9 cellular contexts compared by ENCODE assay signal in the genomic region with DNA sequence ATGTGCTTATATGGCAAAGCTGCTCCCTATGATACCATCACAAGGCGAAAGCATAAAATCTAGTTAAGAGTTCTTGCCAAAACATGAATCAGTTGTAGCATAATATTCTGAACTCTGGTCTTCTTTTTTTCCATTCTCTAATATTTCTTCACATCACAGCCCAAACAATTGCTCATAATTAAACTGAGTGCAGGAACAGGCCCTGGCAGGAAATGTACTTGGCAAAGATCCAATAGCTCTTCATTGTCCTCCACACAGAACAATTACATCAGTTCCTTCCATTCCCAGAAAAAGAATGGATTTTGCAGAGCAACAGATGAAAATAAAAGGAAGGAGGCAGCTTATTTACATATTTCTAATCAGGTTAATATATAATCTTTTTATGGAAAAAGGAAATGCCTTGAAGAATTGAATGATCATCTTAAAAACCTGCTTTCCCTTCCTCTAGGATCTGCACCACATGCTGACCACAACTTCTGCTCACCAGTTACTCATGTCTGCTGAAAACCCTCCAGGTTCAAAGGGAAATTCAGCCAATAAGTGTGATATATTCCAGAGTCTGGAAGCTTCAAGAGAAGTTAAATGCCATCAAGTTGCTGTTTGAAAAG.
DNase-seq lines count a peak whose midpoint lies in the region; ATAC-seq and TF ChIP-seq lines count a peak whose summit lies in the region.
"Had no signal": no experiment of that assay in that cellular context is flagged by ENCODE, and none has a peak within 500 bp of the region (broad histone marks: within the 10 kb centered on the region; RNA-seq: fewer than 3 reads in every experiment).

No MANE protein-coding gene starts in this region.

- peaks cover 14% of the 10 kb centered on the region for H3F3A ChIP-seq in PC-3 (ENCODE audit: low read length, unreplicated experiment)

- peak; percentile 73 for DNase-seq in Ammon's horn (ENCODE audit: low spot score)
- peak; percentile 15 for DNase-seq in GM20000 (ENCODE audit: low spot score)
- DNase-seq in HT1080 (ENCODE audit: low read depth) = peak; percentile 92
- DNase-seq in PC-3 = peak; percentile 89
- DNase-seq in epithelial cell of proximal tubule (ENCODE audit: low read depth) = peak; percentile 77
- DNase-seq in omental fat pad (ENCODE audit: low spot score) = no peak
- DNase-seq in effector CD4-positive, alpha-beta T cell = no peak
- no peak for DNase-seq in activated CD8-positive, alpha-beta T cell treated with anti-CD3 and anti-CD28 coated beads, Interleukin-2, amount 10 ng/mL, durations not matched to agents 7 days and 5 days

- no peak overlapping the region for H3K27ac Mint-ChIP-seq in activated CD8-positive, alpha-beta T cell treated with anti-CD3 and anti-CD28 coated beads, Interleukin-2, amount 10 ng/mL, durations not matched to agents 7 days and 5 days

- no peaks in the 10 kb centered on the region for H3K36me3 ChIP-seq in PC-3 (ENCODE audit: low read depth, low read length)

- ATAC-seq in PC-3 (peak; percentile 75), omental fat pad (ENCODE audit: low FRiP score) (peak; percentile 75)
- no peak for ATAC-seq in activated CD8-positive, alpha-beta T cell treated with anti-CD3 and anti-CD28 coated beads, Interleukin-2, amount 10 ng/mL, durations not matched to agents 7 days and 5 days

- no peaks in the 10 kb centered on the region for H3K79me2 ChIP-seq in PC-3 (ENCODE audit: low read length)

- peak overlapping the region; percentile 92 for H3K27ac ChIP-seq in PC-3 (ENCODE audit: low read length)

- H2AFZ ChIP-seq in PC-3 (ENCODE audit: low read length) = peak overlapping the region; percentile 63

- H3K4me3 ChIP-seq in PC-3 (ENCODE audit: low read length) = peak overlapping the region; percentile 56
- peak overlapping the region; percentile 8 for H3K4me3 ChIP-seq in epithelial cell of proximal tubule (ENCODE audit: low read depth, low read length)

- H3K4me1 Mint-ChIP-seq in activated CD8-positive, alpha-beta T cell treated with anti-CD3 and anti-CD28 coated beads, Interleukin-2, amount 10 ng/mL, durations not matched to agents 7 days and 5 days (ENCODE audit: low read depth) = no peaks in the 10 kb centered on the region
- H3K4me1 Mint-ChIP-seq: central memory CD8-positive, alpha-beta T cell had no signal

- CTCF ChIA-PET in PC-3 (lab: Charles Lee) = interaction anchor here (0.6 to 1.6 kb wide), 12 partner anchors 78 to 224 kb away, joined by 3 to 24 read pairs (median 6); no protein-coding TSS in a partner anchor
- CTCF ChIA-PET in activated CD8-positive, alpha-beta T cell treated with anti-CD3 and anti-CD28 coated beads, Interleukin-2, amount 10 ng/mL, durations not matched to agents 7 days and 5 days (lab: Charles Lee) = no interaction called here

- no peak overlapping the region for H3K4me3 Mint-ChIP-seq in activated CD8-positive, alpha-beta T cell treated with anti-CD3 and anti-CD28 coated beads, Interleukin-2, amount 10 ng/mL, durations not matched to agents 7 days and 5 days
- H3K4me3 Mint-ChIP-seq: central memory CD8-positive, alpha-beta T cell had no signal

- peak overlapping the region; percentile 87 for H3K4me2 ChIP-seq in PC-3 (ENCODE audit: low read length)

- TF ChIP-seq CTCF in GM20000 (IDR thresholded peaks at IDR 0.05; ENCODE audit: extremely low read depth, missing control alignments) (no peak), PC-3 (conservative IDR thresholded peaks at IDR 0.05; ENCODE audit: low read depth, low read length) (no peak), epithelial cell of proximal tubule (conservative IDR thresholded peaks at IDR 0.05; ENCODE audit: low read depth, low read length) (no peak), omental fat pad (IDR thresholded peaks at IDR 0.05) (no peak)

- H3K4me1 ChIP-seq in PC-3 (ENCODE audit: insufficient read depth, low read length) = peaks cover 36% of the 10 kb centered on the region

- H3K9me2 ChIP-seq in PC-3 (replicated peaks; ENCODE audit: low read length) = no peaks in the 10 kb centered on the region

- H3K9me3 ChIP-seq in PC-3 (ENCODE audit: low read length) = no peaks in the 10 kb centered on the region

- H4K20me1 ChIP-seq in PC-3 (ENCODE audit: low read length) = no peaks in the 10 kb centered on the region

- no peaks in the 10 kb centered on the region for H3K36me3 Mint-ChIP-seq in activated CD8-positive, alpha-beta T cell treated with anti-CD3 and anti-CD28 coated beads, Interleukin-2, amount 10 ng/mL, durations not matched to agents 7 days and 5 days (ENCODE audit: low read depth)

- peak overlapping the region; percentile 60 for H3K9ac ChIP-seq in PC-3 (ENCODE audit: low read length)

- H3K27me3 Mint-ChIP-seq in activated CD8-positive, alpha-beta T cell treated with anti-CD3 and anti-CD28 coated beads, Interleukin-2, amount 10 ng/mL, durations not matched to agents 7 days and 5 days (ENCODE audit: low read depth) = peaks cover 6% of the 10 kb centered on the region
- H3K27me3 Mint-ChIP-seq: central memory CD8-positive, alpha-beta T cell had no signal

- no peaks in the 10 kb centered on the region for H3K27me3 ChIP-seq in PC-3 (ENCODE audit: low read length)

- BruUV-seq in PC-3 (replicated peaks; lab: Mats Ljungman, UMichigan) = no TSS peak

- H3K9me3 Mint-ChIP-seq in activated CD8-positive, alpha-beta T cell treated with anti-CD3 and anti-CD28 coated beads, Interleukin-2, amount 10 ng/mL, durations not matched to agents 7 days and 5 days (ENCODE audit: insufficient read depth) = no peaks in the 10 kb centered on the region
- H3K9me3 Mint-ChIP-seq: central memory CD8-positive, alpha-beta T cell had no signal

- POLR2A ChIA-PET in PC-3 (lab: Charles Lee; ENCODE audit: unreplicated experiment) = no interaction called here
- POLR2A ChIA-PET in activated CD8-positive, alpha-beta T cell treated with anti-CD3 and anti-CD28 coated beads, Interleukin-2, amount 10 ng/mL, durations not matched to agents 7 days and 5 days (lab: Charles Lee) = no interaction called here

- intact Hi-C loops in PC-3 (cut with micrococcal nuclease) = loop anchor here (1.0 to 5.0 kb wide), 5 partner anchors 47 to 222 kb away; no protein-coding TSS in a partner anchor

Comparison
In these comparisons a context has a peak if more than half of its experiments do, and no peak if none do; other contexts are left out.
1. DNase-seq: peak in Ammon's horn (single experiment), GM20000 (single experiment), HT1080 (single experiment), PC-3 (single experiment) and epithelial cell of proximal tubule (single experiment); none in omental fat pad (single experiment), effector CD4-positive, alpha-beta T cell (single experiment) and activated CD8-positive, alpha-beta T cell treated with anti-CD3 and anti-CD28 coated beads, Interleukin-2, amount 10 ng/mL, durations not matched to agents 7 days and 5 days (single experiment).